In the genomic region with DNA sequence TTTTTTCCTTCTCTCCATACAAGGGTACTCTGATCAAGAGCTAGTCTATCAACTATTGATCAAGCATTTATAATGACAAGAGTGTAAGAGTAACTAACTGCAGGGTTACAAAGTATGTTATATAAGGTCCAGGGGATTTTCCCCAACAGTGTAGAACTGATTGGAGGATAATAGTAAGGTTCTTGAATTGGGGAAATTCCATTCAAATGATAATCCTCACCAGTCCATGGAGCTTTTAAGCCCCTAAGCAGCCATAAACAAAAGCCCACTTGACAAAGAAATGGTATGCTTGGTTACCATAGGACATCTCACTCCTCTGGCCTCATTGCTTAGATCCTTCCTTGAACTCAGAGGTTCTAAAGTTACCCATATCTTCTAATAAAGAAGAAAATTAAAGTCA, we compare ENCODE assay signal across 17 cellular contexts. TPM values are rescaled to one million over a fixed set of nuclear protein-coding genes. Genes with fewer than 3 reads are reported as not detected.
DNase-seq lines count a peak whose midpoint lies in the region; TF ChIP-seq lines count a peak whose summit lies in the region.
"Had no signal": no experiment of that assay in that cellular context is flagged by ENCODE, and none has a peak within 500 bp of the region (broad histone marks: within the 10 kb centered on the region; RNA-seq: fewer than 3 reads in every experiment).

No MANE protein-coding gene starts in this region.

- no peak for TF ChIP-seq CTCF in endodermal cell (conservative IDR thresholded peaks at IDR 0.05)

- no peak overlapping the region for H3K4me3 Mint-ChIP-seq in activated naive CD4-positive, alpha-beta T cell treated with anti-CD3 and anti-CD28 coated beads, Interleukin-2, amount 10 ng/mL, durations not matched to agents 7 days and 5 days
- H3K4me3 Mint-ChIP-seq in endodermal cell, result no peak overlapping the region
- H3K4me3 Mint-ChIP-seq: CD4-positive, alpha-beta T cell; HFFc6 had no signal

- H3K36me3 Mint-ChIP-seq in activated naive CD4-positive, alpha-beta T cell treated with anti-CD3 and anti-CD28 coated beads, Interleukin-2, amount 10 ng/mL, durations not matched to agents 7 days and 5 days, result peaks cover 50% of the 10 kb centered on the region
- H3K36me3 Mint-ChIP-seq in endodermal cell (ENCODE audit: low read depth), result peaks cover 70% of the 10 kb centered on the region

- H3K27ac Mint-ChIP-seq in activated naive CD4-positive, alpha-beta T cell treated with anti-CD3 and anti-CD28 coated beads, Interleukin-2, amount 10 ng/mL, durations not matched to agents 7 days and 5 days, result peak overlapping the region; percentile 37
- peak overlapping the region; percentile 35 for H3K27ac Mint-ChIP-seq in endodermal cell
- H3K27ac Mint-ChIP-seq: CD4-positive, alpha-beta T cell; HFFc6 had no signal

- CTCF ChIA-PET in activated naive CD4-positive, alpha-beta T cell treated with anti-CD3 and anti-CD28 coated beads, Interleukin-2, amount 10 ng/mL, durations not matched to agents 7 days and 5 days (lab: Charles Lee), result interaction anchor here (1.5 kb wide), 1 partner anchor 19 kb away, joined by 3 read pairs; no protein-coding TSS in a partner anchor

- H3K4me1 ChIP-seq in HUES48 (ENCODE audit: control insufficient read depth, insufficient read depth, low read length), result peaks cover 9% of the 10 kb centered on the region
- H3K4me1 ChIP-seq in endodermal cell (ENCODE audit: control insufficient read depth, insufficient read depth, low read length), result no peaks in the 10 kb centered on the region
- H3K4me1 ChIP-seq in subcutaneous abdominal adipose tissue (ENCODE audit: control insufficient read depth in 5 of 5, insufficient read depth in 5 of 5, low read length in 5 of 5), result peaks cover 0 to 8% (median 2%) of the 10 kb centered on the region in 5 donors
- H3K4me1 ChIP-seq: Caco-2, SJCRH30 had no signal

- H3K4me3 ChIP-seq in HUES48 (ENCODE audit: low read depth, low read length) (no peak overlapping the region), endodermal cell (ENCODE audit: low read length) (no peak overlapping the region), subcutaneous abdominal adipose tissue (ENCODE audit: low read depth in 1 of 5, low read length in 5 of 5) (no peak overlapping the region)
- H3K4me3 ChIP-seq: SJCRH30 had no signal

- no peak overlapping the region for H3K9ac ChIP-seq in HUES48 (ENCODE audit: low read depth, low read length)
- H3K9ac ChIP-seq in endodermal cell (ENCODE audit: extremely low read depth, low read length, poor library complexity, severe bottlenecking), result no peak overlapping the region
- H3K9ac ChIP-seq in subcutaneous abdominal adipose tissue (ENCODE audit: low read length in 5 of 5), result no peak overlapping the region

- no peaks in the 10 kb centered on the region for H3K27me3 Mint-ChIP-seq in activated naive CD4-positive, alpha-beta T cell treated with anti-CD3 and anti-CD28 coated beads, Interleukin-2, amount 10 ng/mL, durations not matched to agents 7 days and 5 days
- no peaks in the 10 kb centered on the region for H3K27me3 Mint-ChIP-seq in endodermal cell (ENCODE audit: insufficient read depth)
- H3K27me3 Mint-ChIP-seq: CD4-positive, alpha-beta T cell had no signal

- DNase-seq in activated naive CD4-positive, alpha-beta T cell treated with anti-CD3 and anti-CD28 coated beads, Interleukin-2, amount 10 ng/mL, durations not matched to agents 7 days and 5 days, result no peak
- no peak for DNase-seq in activated naive CD4-positive, alpha-beta T cell (lab: John Stamatoyannopoulos, UW)
- DNase-seq in endodermal cell, result no peak
- DNase-seq in NOMO-1 treated with DMSO at 0.1 percent for 48 hours (lab: John Stamatoyannopoulos, UW; ENCODE audit: unreplicated experiment), result no peak
- no peak for DNase-seq in GM19238 (ENCODE audit: insufficient read length, low spot score)
- DNase-seq: Caco-2; CD4-positive, alpha-beta T cell; HFFc6; KG1; NCI-H1048; NCI-H1436; NCI-H1930; NCI-H226; NCI-H524; SJCRH30 had no signal

- H3K27me3 ChIP-seq in HUES48 (ENCODE audit: control insufficient read depth, insufficient read depth, low read length), result no peaks in the 10 kb centered on the region
- H3K27me3 ChIP-seq in endodermal cell (ENCODE audit: control insufficient read depth, insufficient read depth, low read length, poor library complexity, severe bottlenecking), result no peaks in the 10 kb centered on the region
- no peaks in the 10 kb centered on the region for H3K27me3 ChIP-seq in subcutaneous abdominal adipose tissue (ENCODE audit: control insufficient read depth in 5 of 5, insufficient read depth in 4 of 5, low read length in 5 of 5)
- H3K27me3 ChIP-seq: SJCRH30 had no signal

- H3K27ac ChIP-seq in HUES48 (ENCODE audit: low read depth, low read length) (peak overlapping the region; percentile 72), endodermal cell (ENCODE audit: low read depth, low read length) (no peak overlapping the region), subcutaneous abdominal adipose tissue (ENCODE audit: low read depth, low read length) (peak overlapping the region; percentile 9)
- H3K27ac ChIP-seq: SJCRH30 had no signal

- peaks cover 29% of the 10 kb centered on the region for H3K4me1 Mint-ChIP-seq in activated naive CD4-positive, alpha-beta T cell treated with anti-CD3 and anti-CD28 coated beads, Interleukin-2, amount 10 ng/mL, durations not matched to agents 7 days and 5 days
- H3K4me1 Mint-ChIP-seq in endodermal cell, result peaks cover 2% of the 10 kb centered on the region

- H3K36me3 ChIP-seq in HUES48 (ENCODE audit: control insufficient read depth, insufficient read depth, low read length), result peaks cover 82% of the 10 kb centered on the region
- peaks cover 89% of the 10 kb centered on the region for H3K36me3 ChIP-seq in endodermal cell (ENCODE audit: control insufficient read depth, insufficient read depth, low read length)
- peaks cover 39 to 63% (median 42%) of the 10 kb centered on the region in 5 donors for H3K36me3 ChIP-seq in subcutaneous abdominal adipose tissue (ENCODE audit: control insufficient read depth in 5 of 5, insufficient read depth in 5 of 5, low read length in 5 of 5)

- no peaks in the 10 kb centered on the region for H3K9me3 Mint-ChIP-seq in activated naive CD4-positive, alpha-beta T cell treated with anti-CD3 and anti-CD28 coated beads, Interleukin-2, amount 10 ng/mL, durations not matched to agents 7 days and 5 days
- H3K9me3 Mint-ChIP-seq in endodermal cell, result no peaks in the 10 kb centered on the region
- H3K9me3 Mint-ChIP-seq: CD4-positive, alpha-beta T cell; HFFc6 had no signal

- H3K9me3 ChIP-seq in HUES48 (ENCODE audit: control insufficient read depth, insufficient read depth, low read length) (no peaks in the 10 kb centered on the region), endodermal cell (ENCODE audit: control insufficient read depth, low read length) (no peaks in the 10 kb centered on the region), subcutaneous abdominal adipose tissue (ENCODE audit: control insufficient read depth in 5 of 5, low read length in 5 of 5) (no peaks in the 10 kb centered on the region)
- H3K9me3 ChIP-seq: Caco-2, SJCRH30 had no signal

RNA-seq across cellular contexts. Expression of a gene that starts 8.2 kb away (rescaled TPM):
- total RNA-seq in endodermal cell, result 100 to 1,000 TPM; 109 to 110 TPM
- polyA plus RNA-seq in endodermal cell (2013, experiment 1 of 2), result 109 TPM
- 105 TPM for polyA plus RNA-seq in endodermal cell (2013, experiment 2 of 2)

RNA-seq across cellular contexts. Expression of a gene that starts 9.2 kb away (rescaled TPM):
- 10 to 100 TPM; 30.3 to 50.2 TPM for total RNA-seq in endodermal cell
- 35.4 TPM for polyA plus RNA-seq in endodermal cell (2013, experiment 1 of 2)
- polyA plus RNA-seq in endodermal cell (2013, experiment 2 of 2), result 35.0 TPM

RNA-seq across cellular contexts. Expression of a gene that starts 45.6 kb away (rescaled TPM):
- 10 to 100 TPM; 15.8 to 18.9 TPM for total RNA-seq in endodermal cell
- polyA plus RNA-seq in endodermal cell (2013, experiment 1 of 2), result 10.7 TPM
- 12.9 TPM for polyA plus RNA-seq in endodermal cell (2013, experiment 2 of 2)
